ENCODE assay signal across 9 cellular contexts in the genomic region with DNA sequence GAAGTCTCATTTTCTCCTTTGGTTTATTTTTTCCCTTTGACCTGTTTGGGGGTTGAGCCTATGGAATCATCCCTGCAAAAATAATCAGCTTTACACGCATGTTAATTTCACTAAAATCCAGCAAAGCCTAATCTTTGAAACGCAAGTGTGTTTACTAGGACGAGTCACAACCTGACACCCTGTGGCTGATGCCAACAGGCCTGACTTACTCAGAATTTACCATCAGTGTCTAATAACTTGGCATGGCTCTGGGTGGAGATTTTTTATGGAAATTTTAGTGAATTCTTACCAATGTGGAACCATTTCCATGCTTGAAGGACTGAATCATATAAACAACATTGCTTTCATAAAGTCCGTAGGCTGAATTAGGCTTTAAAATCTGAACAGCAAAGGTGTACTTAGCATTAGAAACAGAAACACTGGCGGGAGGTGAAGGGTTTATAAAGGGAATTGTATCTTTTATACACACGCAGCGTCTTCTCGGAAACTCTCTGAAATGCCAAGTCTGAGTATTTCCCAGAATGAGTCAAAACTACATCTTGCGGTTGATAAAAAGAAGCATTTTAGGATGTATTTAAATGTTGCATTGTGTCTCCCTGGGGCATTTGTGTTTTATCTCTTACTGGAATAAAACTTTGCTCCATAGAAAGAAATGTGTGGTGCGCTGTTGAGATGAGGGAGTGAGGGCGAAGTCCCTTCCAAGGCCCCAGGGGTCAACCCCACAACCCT.
"Had no signal": no experiment of that assay in that cellular context is flagged by ENCODE, and none has a peak within 500 bp of the region (broad histone marks: within the 10 kb centered on the region; RNA-seq: fewer than 3 reads in every experiment).

No MANE protein-coding gene starts in this region.

- ATAC-seq: gastroesophageal sphincter; stimulated activated naive CD8-positive, alpha-beta T cell treated with anti-CD3 and anti-CD28 coated beads, Interleukin-15, amount 100 ng/mL, for 72 hours; T-helper 17 cell had no signal

- H3K4me1 ChIP-seq: gastroesophageal sphincter had no signal

- H3K9me3 ChIP-seq: gastroesophageal sphincter, thyroid gland had no signal

- H3K27me3 ChIP-seq: gastroesophageal sphincter, thyroid gland had no signal

- H3K4me3 Mint-ChIP-seq: activated CD4-positive, alpha-beta memory T cell treated with anti-CD3 and anti-CD28 coated beads, Interleukin-2, amount 10 ng/mL, durations not matched to agents 7 days and 5 days; activated naive CD8-positive, alpha-beta T cell; stimulated activated naive CD8-positive, alpha-beta T cell treated with anti-CD3 and anti-CD28 coated beads, Interleukin-15, amount 100 ng/mL, for 72 hours; T-helper 17 cell had no signal

- H3K27ac ChIP-seq: gastroesophageal sphincter, thyroid gland had no signal

- H3K9me3 Mint-ChIP-seq: activated CD4-positive, alpha-beta memory T cell treated with anti-CD3 and anti-CD28 coated beads, Interleukin-2, amount 10 ng/mL, durations not matched to agents 7 days and 5 days; stimulated activated naive CD8-positive, alpha-beta T cell treated with anti-CD3 and anti-CD28 coated beads, Interleukin-15, amount 100 ng/mL, for 72 hours had no signal

- H3K36me3 Mint-ChIP-seq: activated naive CD8-positive, alpha-beta T cell had no signal

- H3K4me3 ChIP-seq: gastroesophageal sphincter, thyroid gland had no signal

- H3K36me3 ChIP-seq: gastroesophageal sphincter, thyroid gland had no signal

- H3K27ac Mint-ChIP-seq: activated CD4-positive, alpha-beta memory T cell treated with anti-CD3 and anti-CD28 coated beads, Interleukin-2, amount 10 ng/mL, durations not matched to agents 7 days and 5 days; activated naive CD8-positive, alpha-beta T cell; stimulated activated naive CD8-positive, alpha-beta T cell treated with anti-CD3 and anti-CD28 coated beads, Interleukin-15, amount 100 ng/mL, for 72 hours; T-helper 17 cell had no signal

- DNase-seq: activated CD4-positive, alpha-beta memory T cell treated with anti-CD3 and anti-CD28 coated beads, Interleukin-2, amount 10 ng/mL, durations not matched to agents 7 days and 5 days; amygdala; mesendoderm; stimulated activated CD4-positive, alpha-beta T cell treated with anti-CD3 and anti-CD28 coated beads, Interleukin-4, amount 100 ng/mL, for 1 hour; stimulated activated naive CD8-positive, alpha-beta T cell treated with anti-CD3 and anti-CD28 coated beads, Interleukin-15, amount 100 ng/mL, for 72 hours; T-helper 17 cell; thyroid gland had no signal

- H3K27me3 Mint-ChIP-seq: activated naive CD8-positive, alpha-beta T cell had no signal
